1 cellular context compared by ENCODE assay signal in the genomic region with DNA sequence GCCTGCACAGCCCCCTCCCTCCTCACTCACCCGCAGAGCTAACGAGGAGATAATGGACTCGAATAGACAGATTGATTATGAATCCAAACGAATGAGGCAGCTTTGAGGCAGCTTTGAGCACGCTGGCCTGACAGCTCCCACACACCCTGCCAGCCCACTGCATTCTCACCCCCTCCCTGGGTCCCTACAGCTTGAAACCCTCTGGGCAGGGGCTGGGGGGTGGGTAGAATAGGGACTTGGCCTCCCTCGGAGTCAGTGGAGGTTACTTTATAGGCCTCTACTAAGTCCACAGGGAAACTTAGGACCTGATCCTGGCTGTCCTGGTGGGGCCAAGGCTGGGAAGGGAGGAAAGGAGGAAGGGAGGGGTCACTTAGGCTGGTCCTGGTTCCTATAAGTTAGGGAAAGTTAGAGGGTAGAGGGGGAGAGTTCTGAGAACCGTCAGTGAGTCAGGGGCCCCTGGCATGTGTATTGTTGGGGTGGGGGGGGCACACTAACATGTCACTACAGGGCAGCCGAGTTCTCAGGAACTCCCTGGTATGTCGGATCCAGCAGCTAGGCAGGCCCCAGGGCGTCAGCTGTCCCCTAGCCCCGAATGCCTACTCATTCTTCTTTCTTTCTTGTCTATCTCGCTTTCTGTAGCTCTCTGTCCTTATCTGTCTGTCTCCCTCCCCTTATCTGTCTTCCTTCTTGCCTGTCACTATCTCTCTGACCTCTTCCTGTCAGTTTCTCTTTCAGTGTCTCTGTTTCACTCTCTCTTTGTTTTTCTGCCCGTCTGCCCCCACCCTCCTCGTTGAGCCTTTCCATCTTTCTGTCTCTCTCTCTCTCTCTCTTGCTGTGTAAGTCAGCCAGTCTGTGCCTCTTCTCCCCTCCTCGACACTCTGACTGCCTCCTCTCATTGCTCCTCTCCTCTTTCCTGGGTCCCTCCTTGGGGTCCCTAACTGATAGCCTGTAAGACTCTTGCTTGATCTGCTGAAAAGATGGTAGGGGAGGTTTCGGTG.
A peak's percentile ranks its signal among the peaks of the same experiment; 100 is the strongest.
TF ChIP-seq lines count a peak whose summit lies in the region.

No MANE protein-coding gene starts in this region.

TF ChIP-seq in K562, 482 proteins besides CTCF, POLR2A, EP300 and RAD21 (continued from another document and continues in another):
- TF ChIP-seq ZNF41 (CRISPR knock-in tag; conservative IDR thresholded peaks at IDR 0.05) (no peak), MECOM (CRISPR knock-in tag; IDR thresholded peaks at IDR 0.05) (peak; percentile 97), ERF (CRISPR knock-in tag; IDR thresholded peaks at IDR 0.05) (no peak), ZNF24 (IDR thresholded peaks at IDR 0.05) (no peak), SP1 (CRISPR knock-in tag; IDR thresholded peaks at IDR 0.05) (no peak), ZNF766 (CRISPR knock-in tag; conservative IDR thresholded peaks at IDR 0.05) (0 out of 2 replicates have a peak, but pooled peaks have one; percentile 27), ZNF212 (CRISPR knock-in tag; IDR thresholded peaks at IDR 0.05) (no peak), SMARCC2 (IDR thresholded peaks at IDR 0.05; ENCODE audit: low read depth) (peak; percentile 75; the same call in 1 of the 2 replicates), MYBL2 (IDR thresholded peaks at IDR 0.05; ENCODE audit: low read depth) (no peak), MYBL2 (CRISPR knock-in tag; IDR thresholded peaks at IDR 0.05; ENCODE audit: borderline replicate concordance) (no peak), ZBTB7A (IDR thresholded peaks at IDR 0.05; ENCODE audit: borderline replicate concordance, control insufficient read depth, low read depth, low read length) (no peak; the same call in 1 of the 2 replicates), ZNF408 (CRISPR knock-in tag; IDR thresholded peaks at IDR 0.05; ENCODE audit: low read depth) (no peak), XRCC5 (IDR thresholded peaks at IDR 0.05; ENCODE audit: low read depth, low read length) (no peak), ZNF551 (CRISPR knock-in tag; IDR thresholded peaks at IDR 0.05) (no peak), NCOR1 (IDR thresholded peaks at IDR 0.05) (peak; percentile 93), GATA2 (CRISPR knock-in tag; IDR thresholded peaks at IDR 0.05) (peak; percentile 53; the same call in 1 of the 2 replicates), TRIM24 (IDR thresholded peaks at IDR 0.05) (peak; percentile 69 to 84; a peak in 3 of 4 replicates), NFXL1 (CRISPR knock-in tag; IDR thresholded peaks at IDR 0.05) (no peak), KHSRP (IDR thresholded peaks at IDR 0.05) (peak; percentile 38; the same call in 1 of the 2 replicates), SMAD1 (IDR thresholded peaks at IDR 0.05; ENCODE audit: low read depth, low read length, partially characterized antibody) (no peak), E2F3 (CRISPR knock-in tag; IDR thresholded peaks at IDR 0.05) (0 out of 2 replicates have a peak, but pooled peaks have one; percentile 51), HOXB6 (CRISPR knock-in tag; IDR thresholded peaks at IDR 0.05; ENCODE audit: borderline replicate concordance) (no peak), CC2D1A (IDR thresholded peaks at IDR 0.05) (peak; percentile 83), ETV1 (tag; conservative IDR thresholded peaks at IDR 0.05; ENCODE audit: low read depth) (peak; percentile 71), FUS (optimal IDR thresholded peaks at IDR 0.05; ENCODE audit: low read depth, low read length) (no peak), FOXK2 (conservative IDR thresholded peaks at IDR 0.05 in 1 of 2, IDR thresholded peaks at IDR 0.05 in 1 of 2; ENCODE audit: low read depth in 2 of 2) (peak; percentile 61 to 86; a peak in 3 of 4 replicates), DACH1 (IDR thresholded peaks at IDR 0.05; ENCODE audit: partially characterized antibody) (peak; percentile 53)
- TF ChIP-seq, protein P1, sequence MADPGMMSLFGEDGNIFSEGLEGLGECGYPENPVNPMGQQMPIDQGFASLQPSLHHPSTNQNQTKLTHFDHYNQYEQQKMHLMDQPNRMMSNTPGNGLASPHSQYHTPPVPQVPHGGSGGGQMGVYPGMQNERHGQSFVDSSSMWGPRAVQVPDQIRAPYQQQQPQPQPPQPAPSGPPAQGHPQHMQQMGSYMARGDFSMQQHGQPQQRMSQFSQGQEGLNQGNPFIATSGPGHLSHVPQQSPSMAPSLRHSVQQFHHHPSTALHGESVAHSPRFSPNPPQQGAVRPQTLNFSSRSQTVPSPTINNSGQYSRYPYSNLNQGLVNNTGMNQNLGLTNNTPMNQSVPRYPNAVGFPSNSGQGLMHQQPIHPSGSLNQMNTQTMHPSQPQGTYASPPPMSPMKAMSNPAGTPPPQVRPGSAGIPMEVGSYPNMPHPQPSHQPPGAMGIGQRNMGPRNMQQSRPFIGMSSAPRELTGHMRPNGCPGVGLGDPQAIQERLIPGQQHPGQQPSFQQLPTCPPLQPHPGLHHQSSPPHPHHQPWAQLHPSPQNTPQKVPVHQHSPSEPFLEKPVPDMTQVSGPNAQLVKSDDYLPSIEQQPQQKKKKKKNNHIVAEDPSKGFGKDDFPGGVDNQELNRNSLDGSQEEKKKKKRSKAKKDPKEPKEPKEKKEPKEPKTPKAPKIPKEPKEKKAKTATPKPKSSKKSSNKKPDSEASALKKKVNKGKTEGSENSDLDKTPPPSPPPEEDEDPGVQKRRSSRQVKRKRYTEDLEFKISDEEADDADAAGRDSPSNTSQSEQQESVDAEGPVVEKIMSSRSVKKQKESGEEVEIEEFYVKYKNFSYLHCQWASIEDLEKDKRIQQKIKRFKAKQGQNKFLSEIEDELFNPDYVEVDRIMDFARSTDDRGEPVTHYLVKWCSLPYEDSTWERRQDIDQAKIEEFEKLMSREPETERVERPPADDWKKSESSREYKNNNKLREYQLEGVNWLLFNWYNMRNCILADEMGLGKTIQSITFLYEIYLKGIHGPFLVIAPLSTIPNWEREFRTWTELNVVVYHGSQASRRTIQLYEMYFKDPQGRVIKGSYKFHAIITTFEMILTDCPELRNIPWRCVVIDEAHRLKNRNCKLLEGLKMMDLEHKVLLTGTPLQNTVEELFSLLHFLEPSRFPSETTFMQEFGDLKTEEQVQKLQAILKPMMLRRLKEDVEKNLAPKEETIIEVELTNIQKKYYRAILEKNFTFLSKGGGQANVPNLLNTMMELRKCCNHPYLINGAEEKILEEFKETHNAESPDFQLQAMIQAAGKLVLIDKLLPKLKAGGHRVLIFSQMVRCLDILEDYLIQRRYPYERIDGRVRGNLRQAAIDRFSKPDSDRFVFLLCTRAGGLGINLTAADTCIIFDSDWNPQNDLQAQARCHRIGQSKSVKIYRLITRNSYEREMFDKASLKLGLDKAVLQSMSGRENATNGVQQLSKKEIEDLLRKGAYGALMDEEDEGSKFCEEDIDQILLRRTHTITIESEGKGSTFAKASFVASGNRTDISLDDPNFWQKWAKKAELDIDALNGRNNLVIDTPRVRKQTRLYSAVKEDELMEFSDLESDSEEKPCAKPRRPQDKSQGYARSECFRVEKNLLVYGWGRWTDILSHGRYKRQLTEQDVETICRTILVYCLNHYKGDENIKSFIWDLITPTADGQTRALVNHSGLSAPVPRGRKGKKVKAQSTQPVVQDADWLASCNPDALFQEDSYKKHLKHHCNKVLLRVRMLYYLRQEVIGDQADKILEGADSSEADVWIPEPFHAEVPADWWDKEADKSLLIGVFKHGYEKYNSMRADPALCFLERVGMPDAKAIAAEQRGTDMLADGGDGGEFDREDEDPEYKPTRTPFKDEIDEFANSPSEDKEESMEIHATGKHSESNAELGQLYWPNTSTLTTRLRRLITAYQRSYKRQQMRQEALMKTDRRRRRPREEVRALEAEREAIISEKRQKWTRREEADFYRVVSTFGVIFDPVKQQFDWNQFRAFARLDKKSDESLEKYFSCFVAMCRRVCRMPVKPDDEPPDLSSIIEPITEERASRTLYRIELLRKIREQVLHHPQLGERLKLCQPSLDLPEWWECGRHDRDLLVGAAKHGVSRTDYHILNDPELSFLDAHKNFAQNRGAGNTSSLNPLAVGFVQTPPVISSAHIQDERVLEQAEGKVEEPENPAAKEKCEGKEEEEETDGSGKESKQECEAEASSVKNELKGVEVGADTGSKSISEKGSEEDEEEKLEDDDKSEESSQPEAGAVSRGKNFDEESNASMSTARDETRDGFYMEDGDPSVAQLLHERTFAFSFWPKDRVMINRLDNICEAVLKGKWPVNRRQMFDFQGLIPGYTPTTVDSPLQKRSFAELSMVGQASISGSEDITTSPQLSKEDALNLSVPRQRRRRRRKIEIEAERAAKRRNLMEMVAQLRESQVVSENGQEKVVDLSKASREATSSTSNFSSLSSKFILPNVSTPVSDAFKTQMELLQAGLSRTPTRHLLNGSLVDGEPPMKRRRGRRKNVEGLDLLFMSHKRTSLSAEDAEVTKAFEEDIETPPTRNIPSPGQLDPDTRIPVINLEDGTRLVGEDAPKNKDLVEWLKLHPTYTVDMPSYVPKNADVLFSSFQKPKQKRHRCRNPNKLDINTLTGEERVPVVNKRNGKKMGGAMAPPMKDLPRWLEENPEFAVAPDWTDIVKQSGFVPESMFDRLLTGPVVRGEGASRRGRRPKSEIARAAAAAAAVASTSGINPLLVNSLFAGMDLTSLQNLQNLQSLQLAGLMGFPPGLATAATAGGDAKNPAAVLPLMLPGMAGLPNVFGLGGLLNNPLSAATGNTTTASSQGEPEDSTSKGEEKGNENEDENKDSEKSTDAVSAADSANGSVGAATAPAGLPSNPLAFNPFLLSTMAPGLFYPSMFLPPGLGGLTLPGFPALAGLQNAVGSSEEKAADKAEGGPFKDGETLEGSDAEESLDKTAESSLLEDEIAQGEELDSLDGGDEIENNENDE (IDR thresholded peaks at IDR 0.05; ENCODE audit: low read depth, low read length), result no peak
- TF ChIP-seq, protein P2, sequence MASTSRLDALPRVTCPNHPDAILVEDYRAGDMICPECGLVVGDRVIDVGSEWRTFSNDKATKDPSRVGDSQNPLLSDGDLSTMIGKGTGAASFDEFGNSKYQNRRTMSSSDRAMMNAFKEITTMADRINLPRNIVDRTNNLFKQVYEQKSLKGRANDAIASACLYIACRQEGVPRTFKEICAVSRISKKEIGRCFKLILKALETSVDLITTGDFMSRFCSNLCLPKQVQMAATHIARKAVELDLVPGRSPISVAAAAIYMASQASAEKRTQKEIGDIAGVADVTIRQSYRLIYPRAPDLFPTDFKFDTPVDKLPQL (IDR thresholded peaks at IDR 0.05; ENCODE audit: extremely low read depth, insufficient read length), result no peak
- TF ChIP-seq, protein P3, sequence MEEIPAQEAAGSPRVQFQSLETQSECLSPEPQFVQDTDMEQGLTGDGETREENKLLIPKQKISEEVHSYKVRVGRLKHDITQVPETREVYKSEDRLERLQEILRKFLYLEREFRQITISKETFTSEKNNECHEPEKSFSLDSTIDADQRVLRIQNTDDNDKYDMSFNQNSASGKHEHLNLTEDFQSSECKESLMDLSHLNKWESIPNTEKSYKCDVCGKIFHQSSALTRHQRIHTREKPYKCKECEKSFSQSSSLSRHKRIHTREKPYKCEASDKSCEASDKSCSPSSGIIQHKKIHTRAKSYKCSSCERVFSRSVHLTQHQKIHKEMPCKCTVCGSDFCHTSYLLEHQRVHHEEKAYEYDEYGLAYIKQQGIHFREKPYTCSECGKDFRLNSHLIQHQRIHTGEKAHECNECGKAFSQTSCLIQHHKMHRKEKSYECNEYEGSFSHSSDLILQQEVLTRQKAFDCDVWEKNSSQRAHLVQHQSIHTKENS (CRISPR knock-in tag; IDR thresholded peaks at IDR 0.05), result no peak
- TF ChIP-seq, protein P4, sequence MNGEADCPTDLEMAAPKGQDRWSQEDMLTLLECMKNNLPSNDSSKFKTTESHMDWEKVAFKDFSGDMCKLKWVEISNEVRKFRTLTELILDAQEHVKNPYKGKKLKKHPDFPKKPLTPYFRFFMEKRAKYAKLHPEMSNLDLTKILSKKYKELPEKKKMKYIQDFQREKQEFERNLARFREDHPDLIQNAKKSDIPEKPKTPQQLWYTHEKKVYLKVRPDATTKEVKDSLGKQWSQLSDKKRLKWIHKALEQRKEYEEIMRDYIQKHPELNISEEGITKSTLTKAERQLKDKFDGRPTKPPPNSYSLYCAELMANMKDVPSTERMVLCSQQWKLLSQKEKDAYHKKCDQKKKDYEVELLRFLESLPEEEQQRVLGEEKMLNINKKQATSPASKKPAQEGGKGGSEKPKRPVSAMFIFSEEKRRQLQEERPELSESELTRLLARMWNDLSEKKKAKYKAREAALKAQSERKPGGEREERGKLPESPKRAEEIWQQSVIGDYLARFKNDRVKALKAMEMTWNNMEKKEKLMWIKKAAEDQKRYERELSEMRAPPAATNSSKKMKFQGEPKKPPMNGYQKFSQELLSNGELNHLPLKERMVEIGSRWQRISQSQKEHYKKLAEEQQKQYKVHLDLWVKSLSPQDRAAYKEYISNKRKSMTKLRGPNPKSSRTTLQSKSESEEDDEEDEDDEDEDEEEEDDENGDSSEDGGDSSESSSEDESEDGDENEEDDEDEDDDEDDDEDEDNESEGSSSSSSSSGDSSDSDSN (IDR thresholded peaks at IDR 0.05; ENCODE audit: borderline replicate concordance in 1 of 2, low read depth in 2 of 2, low read length in 2 of 2), result 0 out of 4 replicates have a peak, but pooled peaks of 1 of the 2 experiments have one; percentile 33
- TF ChIP-seq, protein P5, sequence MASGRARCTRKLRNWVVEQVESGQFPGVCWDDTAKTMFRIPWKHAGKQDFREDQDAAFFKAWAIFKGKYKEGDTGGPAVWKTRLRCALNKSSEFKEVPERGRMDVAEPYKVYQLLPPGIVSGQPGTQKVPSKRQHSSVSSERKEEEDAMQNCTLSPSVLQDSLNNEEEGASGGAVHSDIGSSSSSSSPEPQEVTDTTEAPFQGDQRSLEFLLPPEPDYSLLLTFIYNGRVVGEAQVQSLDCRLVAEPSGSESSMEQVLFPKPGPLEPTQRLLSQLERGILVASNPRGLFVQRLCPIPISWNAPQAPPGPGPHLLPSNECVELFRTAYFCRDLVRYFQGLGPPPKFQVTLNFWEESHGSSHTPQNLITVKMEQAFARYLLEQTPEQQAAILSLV (tag; IDR thresholded peaks at IDR 0.05), result no peak
- TF ChIP-seq, protein P6, sequence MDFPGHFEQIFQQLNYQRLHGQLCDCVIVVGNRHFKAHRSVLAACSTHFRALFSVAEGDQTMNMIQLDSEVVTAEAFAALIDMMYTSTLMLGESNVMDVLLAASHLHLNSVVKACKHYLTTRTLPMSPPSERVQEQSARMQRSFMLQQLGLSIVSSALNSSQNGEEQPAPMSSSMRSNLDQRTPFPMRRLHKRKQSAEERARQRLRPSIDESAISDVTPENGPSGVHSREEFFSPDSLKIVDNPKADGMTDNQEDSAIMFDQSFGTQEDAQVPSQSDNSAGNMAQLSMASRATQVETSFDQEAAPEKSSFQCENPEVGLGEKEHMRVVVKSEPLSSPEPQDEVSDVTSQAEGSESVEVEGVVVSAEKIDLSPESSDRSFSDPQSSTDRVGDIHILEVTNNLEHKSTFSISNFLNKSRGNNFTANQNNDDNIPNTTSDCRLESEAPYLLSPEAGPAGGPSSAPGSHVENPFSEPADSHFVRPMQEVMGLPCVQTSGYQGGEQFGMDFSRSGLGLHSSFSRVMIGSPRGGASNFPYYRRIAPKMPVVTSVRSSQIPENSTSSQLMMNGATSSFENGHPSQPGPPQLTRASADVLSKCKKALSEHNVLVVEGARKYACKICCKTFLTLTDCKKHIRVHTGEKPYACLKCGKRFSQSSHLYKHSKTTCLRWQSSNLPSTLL (IDR thresholded peaks at IDR 0.05), result peak; percentile 50; the same call in 1 of the 2 replicates
- TF ChIP-seq, protein P7, sequence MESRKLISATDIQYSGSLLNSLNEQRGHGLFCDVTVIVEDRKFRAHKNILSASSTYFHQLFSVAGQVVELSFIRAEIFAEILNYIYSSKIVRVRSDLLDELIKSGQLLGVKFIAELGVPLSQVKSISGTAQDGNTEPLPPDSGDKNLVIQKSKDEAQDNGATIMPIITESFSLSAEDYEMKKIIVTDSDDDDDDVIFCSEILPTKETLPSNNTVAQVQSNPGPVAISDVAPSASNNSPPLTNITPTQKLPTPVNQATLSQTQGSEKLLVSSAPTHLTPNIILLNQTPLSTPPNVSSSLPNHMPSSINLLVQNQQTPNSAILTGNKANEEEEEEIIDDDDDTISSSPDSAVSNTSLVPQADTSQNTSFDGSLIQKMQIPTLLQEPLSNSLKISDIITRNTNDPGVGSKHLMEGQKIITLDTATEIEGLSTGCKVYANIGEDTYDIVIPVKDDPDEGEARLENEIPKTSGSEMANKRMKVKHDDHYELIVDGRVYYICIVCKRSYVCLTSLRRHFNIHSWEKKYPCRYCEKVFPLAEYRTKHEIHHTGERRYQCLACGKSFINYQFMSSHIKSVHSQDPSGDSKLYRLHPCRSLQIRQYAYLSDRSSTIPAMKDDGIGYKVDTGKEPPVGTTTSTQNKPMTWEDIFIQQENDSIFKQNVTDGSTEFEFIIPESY (CRISPR knock-in tag; IDR thresholded peaks at IDR 0.05), result no peak
